Comparison of ENCODE assay signal across 8 cellular contexts in genomic region chr5:154755361-154756202, GRCh38.
DNase-seq lines count a peak whose midpoint lies in the region; ATAC-seq lines count a peak whose summit lies in the region.

Gene LARP1, plus strand, starts transcription at chr5:154755377. Its CDS starts 381 bp downstream, at chr5:154755758.

- ATAC-seq in HG02852 (IDR thresholded peaks at IDR 0.05; ENCODE audit: unreplicated experiment): peak; percentile 9
- no peak for ATAC-seq in stimulated activated naive CD8-positive, alpha-beta T cell treated with anti-CD3 and anti-CD28 coated beads, Interleukin-15, Interleukin-2, amounts not matched to agents 100 U/mL and 50 U/mL, for 24 hours
- ATAC-seq in HG02623 (IDR thresholded peaks at IDR 0.05; ENCODE audit: unreplicated experiment): no peak

- peak within 1 kb of the TSS; percentile 93 for H3K27ac ChIP-seq in caudate nucleus (ENCODE audit: low read depth, low read length)
- H3K27ac ChIP-seq in layer of hippocampus (ENCODE audit: low read depth, low read length): peak within 1 kb of the TSS; percentile 96

- DNase-seq in NCI-H748 (lab: John Stamatoyannopoulos, UW; ENCODE audit: unreplicated experiment) (peak; percentile 69), NCI-H748 treated with DMSO at 0.1 percent for 48 hours (lab: John Stamatoyannopoulos, UW) (no peak), RPMI8226 (peak; percentile 40), caudate nucleus (lab: John Stamatoyannopoulos, UW) (peak in 22 of 61 donors; percentile 26 to 85 (median 54))
- peak; percentile 33 for DNase-seq in stimulated activated naive CD8-positive, alpha-beta T cell treated with anti-CD3 and anti-CD28 coated beads, Interleukin-15, Interleukin-2, amounts not matched to agents 100 U/mL and 50 U/mL, for 24 hours

- H3K27me3 ChIP-seq in layer of hippocampus (ENCODE audit: control insufficient read depth, insufficient read depth, low read length): no peaks in the 10 kb centered on the region
